ENCODE assay signal across 8 cellular contexts in genomic region chr13:33817843-33818661, GRCh38. TPM values are rescaled to one million over a fixed set of nuclear protein-coding genes. Genes with fewer than 3 reads are reported as not detected.
A peak's percentile ranks its signal among the peaks of the same experiment; 100 is the strongest.
DNase-seq lines count a peak whose midpoint lies in the region; TF ChIP-seq lines count a peak whose summit lies in the region.

Gene RFC3 (plus strand): TSS chr13:33818149. CDS start chr13:33818179, 30 bp downstream.

- DNase-seq in ELR (ENCODE audit: low read depth) (peak; percentile 97), H9 (peak; percentile 88), MM.1S (peak; percentile 89), SIG-M5 (lab: John Stamatoyannopoulos, UW) (peak; percentile 61), activated gamma-delta T cell (lab: John Stamatoyannopoulos, UW) (peak; percentile 70), fibroblast of the conjunctiva (ENCODE audit: low read depth) (peak; percentile 83), stomach (peak; percentile 92)

- no peaks in the 10 kb centered on the region; a peak in 1 of 5 replicates for H3K9me3 Mint-ChIP-seq in H9

- H3K27ac ChIP-seq in H9 (ENCODE audit: insufficient read length, low read depth, low read length) (no peak within 1 kb of the TSS), MM.1S (ENCODE audit: low read length) (peak within 1 kb of the TSS; percentile 56; the same call in 1 of the 2 replicates), neural cell (ENCODE audit: low read length) (peak within 1 kb of the TSS; percentile 89), stomach (peak within 1 kb of the TSS; percentile 44 to 84 (median 74))

- H3K79me2 ChIP-seq in H9 (ENCODE audit: insufficient read depth, low read length) (no peaks in the 10 kb centered on the region; the same call in 1 of the 2 replicates), MM.1S (ENCODE audit: low read length) (peaks cover 12% of the 10 kb centered on the region), neural cell (replicated peaks; ENCODE audit: insufficient read depth, low read length) (peaks cover 12% of the 10 kb centered on the region)

- no peaks in the 10 kb centered on the region for H3K9me2 ChIP-seq in MM.1S (replicated peaks; ENCODE audit: insufficient read depth, low read length)
- H3K9me2 ChIP-seq in neural cell (ENCODE audit: insufficient read depth, low read length), result no peaks in the 10 kb centered on the region

- H3K79me1 ChIP-seq in H9 (ENCODE audit: insufficient read depth, low read depth, low read length, poor library complexity, severe bottlenecking), result no peaks in the 10 kb centered on the region

- no peak within 1 kb of the TSS for H3T11ph ChIP-seq in H9 (ENCODE audit: low read length)

- H3K4me2 ChIP-seq in H9 (ENCODE audit: insufficient read depth, insufficient read length, low read length), result peak within 1 kb of the TSS; percentile 45
- peak within 1 kb of the TSS; percentile 51 for H3K4me2 ChIP-seq in MM.1S (ENCODE audit: low read depth, low read length)
- peak within 1 kb of the TSS; percentile 85 for H3K4me2 ChIP-seq in neural cell (ENCODE audit: low read length)

- H3K36me3 Mint-ChIP-seq in H9 (ENCODE audit: insufficient read depth in 1 of 3, low read depth in 3 of 3), result peaks cover 7 to 36% (median 16%) of the 10 kb centered on the region in 3 experiments; a peak in 5 of 7 replicates

- no peak within 1 kb of the TSS for H2AFZ ChIP-seq in H9 (ENCODE audit: low read length)
- H2AFZ ChIP-seq in MM.1S (ENCODE audit: low read length), result peak within 1 kb of the TSS; percentile 70
- peak within 1 kb of the TSS; percentile 99 for H2AFZ ChIP-seq in neural cell (ENCODE audit: low read depth, low read length)

- H3K56ac ChIP-seq in H9 (ENCODE audit: insufficient read length, low read depth, low read length), result no peak within 1 kb of the TSS

- H2BK5ac ChIP-seq in H9 (ENCODE audit: insufficient read length, low read length), result no peak within 1 kb of the TSS

- H2AK5ac ChIP-seq in H9 (ENCODE audit: insufficient read length, low read length), result no peak within 1 kb of the TSS

- H3K27me3 ChIP-seq in H9 (ENCODE audit: insufficient read depth, low read length) (no peaks in the 10 kb centered on the region), MM.1S (replicated peaks; ENCODE audit: insufficient read depth, low read length) (no peaks in the 10 kb centered on the region), neural cell (ENCODE audit: insufficient read depth, low read depth, low read length) (no peaks in the 10 kb centered on the region), stomach (no peaks in the 10 kb centered on the region)

- 100% methylated on average over 1 of the region's 52 CpGs for WGBS in H9 (ENCODE audit: extremely low coverage, insufficient read length, low lambda C conversion rate)
- 1% methylated on average over 44 to 52 of the region's 52 CpGs for WGBS in stomach, 5 donors

- no peak within 1 kb of the TSS for H2BK12ac ChIP-seq in H9 (ENCODE audit: insufficient read length, low read depth, low read length)

- no peaks in the 10 kb centered on the region for H3K23me2 ChIP-seq in H9 (ENCODE audit: insufficient read length, low read depth, low read length, poor library complexity, severe bottlenecking)

- H3K36me3 ChIP-seq in MM.1S (replicated peaks; ENCODE audit: insufficient read depth, low read length), result no peaks in the 10 kb centered on the region; the same call in 1 of the 2 replicates
- H3K36me3 ChIP-seq in neural cell (ENCODE audit: insufficient read depth, low read length), result no peaks in the 10 kb centered on the region
- H3K36me3 ChIP-seq in stomach, result peaks cover 0 to 6% (median 0%) of the 10 kb centered on the region in 4 donors

- no peak within 1 kb of the TSS for H2BK15ac ChIP-seq in H9 (ENCODE audit: low read depth, low read length)

- peak; percentile 53 for TF ChIP-seq RAD21 in neural cell (conservative IDR thresholded peaks at IDR 0.05)

- no peak within 1 kb of the TSS for H4K8ac ChIP-seq in H9 (replicated peaks; ENCODE audit: insufficient read length, low read depth, low read length)

- H4K91ac ChIP-seq in H9 (ENCODE audit: insufficient read length, low read depth, low read length), result no peak within 1 kb of the TSS

- intact Hi-C loops in stomach (cut with DNase I; ENCODE audit: low total_unique reads), result no loop called here

- H3K4me3 ChIP-seq in MM.1S (ENCODE audit: low read length) (peak within 1 kb of the TSS; percentile 89), neural cell (ENCODE audit: low read length) (peak within 1 kb of the TSS; percentile 89), stomach (peak within 1 kb of the TSS; percentile 73 to 93 (median 84))

- peak within 1 kb of the TSS; percentile 69 for H3K18ac ChIP-seq in H9 (ENCODE audit: insufficient read length, low read depth, low read length)

- H3K9ac ChIP-seq in H9 (ENCODE audit: extremely low read depth, insufficient read length, low read length) (peak within 1 kb of the TSS; percentile 90), MM.1S (ENCODE audit: low read length) (peak within 1 kb of the TSS; percentile 84), neural cell (ENCODE audit: low read length) (peak within 1 kb of the TSS; percentile 75)

- H3K14ac ChIP-seq in H9 (ENCODE audit: insufficient read depth, low read length), result peak within 1 kb of the TSS; percentile 86

- TF ChIP-seq CTCF in H9 (conservative IDR thresholded peaks at IDR 0.05) (no peak), MM.1S (IDR thresholded peaks at IDR 0.05; ENCODE audit: low read length) (no peak), neural cell (IDR thresholded peaks at IDR 0.05; ENCODE audit: poor library complexity, severe bottlenecking) (peak; percentile 39), stomach (IDR thresholded peaks at IDR 0.05) (no peak)

- peak within 1 kb of the TSS; percentile 67 to 96 (median 93) for H3K27ac Mint-ChIP-seq in H9

- H4K20me1 ChIP-seq in H9 (ENCODE audit: control insufficient read depth, insufficient read depth, insufficient read length), result no peaks in the 10 kb centered on the region
- H4K20me1 ChIP-seq in MM.1S (ENCODE audit: insufficient read depth, low read length), result no peaks in the 10 kb centered on the region
- H4K20me1 ChIP-seq in neural cell (ENCODE audit: insufficient read depth), result no peaks in the 10 kb centered on the region

- H3K9me3 ChIP-seq in H9 (ENCODE audit: control insufficient read depth, low read depth, low read length) (no peaks in the 10 kb centered on the region), MM.1S (replicated peaks; ENCODE audit: insufficient read depth, low read length) (no peaks in the 10 kb centered on the region), neural cell (ENCODE audit: low read length) (no peaks in the 10 kb centered on the region), stomach (no peaks in the 10 kb centered on the region)

- H3F3A ChIP-seq in MM.1S (ENCODE audit: insufficient read depth, low read length) (no peaks in the 10 kb centered on the region), neural cell (ENCODE audit: insufficient read depth, low read length, poor library complexity, severe bottlenecking) (no peaks in the 10 kb centered on the region)

- peaks cover 15% of the 10 kb centered on the region for H3K27me3 Mint-ChIP-seq in H9 (ENCODE audit: low read depth)

- no peak within 1 kb of the TSS for H2BK120ac ChIP-seq in H9 (ENCODE audit: low read depth, low read length, poor library complexity, severe bottlenecking)

- H4K5ac ChIP-seq in H9 (ENCODE audit: insufficient read length, low read depth, low read length), result no peak within 1 kb of the TSS

- H2BK20ac ChIP-seq in H9 (ENCODE audit: low read depth, low read length, poor library complexity, severe bottlenecking), result no peak within 1 kb of the TSS

- no peaks in the 10 kb centered on the region for H3K4me1 ChIP-seq in H9 (ENCODE audit: insufficient read depth, low read length)
- no peaks in the 10 kb centered on the region; the same call in 1 of the 2 replicates for H3K4me1 ChIP-seq in MM.1S (ENCODE audit: low read length)
- peaks cover 0 to 16% (median 15%) of the 10 kb centered on the region in 4 donors for H3K4me1 ChIP-seq in stomach

- peaks cover 5 to 6% of the 10 kb centered on the region in 2 experiments for H3K4me1 Mint-ChIP-seq in H9

- H3K4me3 Mint-ChIP-seq in H9, result peak within 1 kb of the TSS; percentile 89 to 95

- TF ChIP-seq EP300 in neural cell (conservative IDR thresholded peaks at IDR 0.05; ENCODE audit: poor library complexity, severe bottlenecking), result peak; percentile 66
- TF ChIP-seq EP300 in stomach (IDR thresholded peaks at IDR 0.05), result no peak

- no peak within 1 kb of the TSS for H3K23ac ChIP-seq in H9 (ENCODE audit: insufficient read length, low read depth, low read length)

- no peak within 1 kb of the TSS for H3K4ac ChIP-seq in H9 (ENCODE audit: low read depth, low read length)

- no peak for TF ChIP-seq POLR2A in stomach (IDR thresholded peaks at IDR 0.05)

TF ChIP-seq in neural cell, 6 proteins besides CTCF, POLR2A, EP300 and RAD21 (continues in another document):
- TF ChIP-seq TAF1 (IDR thresholded peaks at IDR 0.05; ENCODE audit: low read depth), result peak; percentile 76
- TF ChIP-seq SMC3 (conservative IDR thresholded peaks at IDR 0.05; ENCODE audit: poor library complexity), result peak; percentile 56
- TF ChIP-seq MXI1 (conservative IDR thresholded peaks at IDR 0.05; ENCODE audit: poor library complexity, severe bottlenecking), result peak; percentile 100
- peak; percentile 60 for TF ChIP-seq REST (IDR thresholded peaks at IDR 0.05; ENCODE audit: borderline replicate concordance)

RNA-seq across cellular contexts. Expression of gene RFC3, which starts in this region (rescaled TPM):
- total RNA-seq in H9 (2021) (59.2 and 63.0 TPM in 2 replicates), stomach (10 to 100 TPM in 2 of 5 donors, 1 to 10 TPM in 2, under 1 TPM in 1; 0.58 to 27.7 (median 9.9) TPM)
- polyA plus RNA-seq in neural cell (11.3 and 13.8 TPM in 2 replicates), stomach (1 to 10 TPM; 4.2 to 7.5 (median 5.5) TPM)
- polyA minus RNA-seq in neural cell, result 20.0 and 24.7 TPM in 2 replicates
